7 cellular contexts compared by ENCODE assay signal in the genomic region with DNA sequence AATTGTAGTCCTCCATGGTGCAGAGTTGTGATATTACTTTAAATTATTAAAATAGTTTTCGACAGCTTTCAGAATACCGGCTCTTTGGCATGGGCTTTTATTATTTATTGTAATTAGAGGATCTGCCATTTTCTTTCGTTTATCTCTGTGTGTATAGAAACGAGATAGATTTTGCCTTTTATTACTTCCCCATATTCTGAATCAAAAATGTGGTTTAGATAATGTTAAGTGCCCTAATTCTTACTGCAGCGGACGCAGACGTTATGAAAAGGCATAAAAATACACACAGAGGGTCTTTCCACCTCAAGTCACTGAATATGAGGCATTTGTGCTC. TPM values are rescaled to one million over a fixed set of nuclear protein-coding genes. Genes with fewer than 3 reads are reported as not detected.
DNase-seq lines count a peak whose midpoint lies in the region; ATAC-seq and TF ChIP-seq lines count a peak whose summit lies in the region.

No MANE protein-coding gene starts in this region.

- ATAC-seq in stimulated activated memory B cell treated with anti-CD40 and anti-IgM and Interleukin-4, amounts not matched to agents 10 μg/mL and 1 μg/mL and 100 μg/mL, for 72 hours, result no peak

- peak overlapping the region; percentile 69 for H3K4me3 ChIP-seq in HFF-Myc (replicated peaks; ENCODE audit: low read depth, low read length)
- no peak overlapping the region for H3K4me3 ChIP-seq in H7 (ENCODE audit: insufficient read depth, low read depth, low read length)

- POLR2A ChIA-PET in activated CD4-positive, alpha-beta memory T cell treated with anti-CD3 and anti-CD28 coated beads, Interleukin-2, amount 10 ng/mL, durations not matched to agents 7 days and 5 days (lab: Charles Lee), result interaction anchor here (0.8 to 11.5 kb wide), 36 partner anchors 9 to 1369 kb away, joined by 3 to 785 read pairs (median 8); a partner anchor contains a TSS

- peaks cover 38% of the 10 kb centered on the region for H3K27me3 ChIP-seq in H7 (ENCODE audit: control insufficient read depth, insufficient read depth, low read length)

- no peak for DNase-seq in HFF-Myc (ENCODE audit: extremely low read depth, low read depth)
- DNase-seq in activated CD4-positive, alpha-beta memory T cell treated with anti-CD3 and anti-CD28 coated beads, Interleukin-2, amount 10 ng/mL, durations not matched to agents 7 days and 5 days, result no peak
- no peak for DNase-seq in glutamatergic neuron
- DNase-seq in H7, result no peak
- DNase-seq in 8988T, result no peak
- DNase-seq in cerebellum (ENCODE audit: low spot score), result no peak

- H3K4me1 Mint-ChIP-seq in activated CD4-positive, alpha-beta memory T cell treated with anti-CD3 and anti-CD28 coated beads, Interleukin-2, amount 10 ng/mL, durations not matched to agents 7 days and 5 days, result peaks cover 36% of the 10 kb centered on the region
- peaks cover 42% of the 10 kb centered on the region for H3K4me1 Mint-ChIP-seq in glutamatergic neuron (ENCODE audit: low read depth, unreplicated experiment)
- peaks cover 39% of the 10 kb centered on the region for H3K4me1 Mint-ChIP-seq in stimulated activated memory B cell treated with anti-CD40 and anti-IgM and Interleukin-4, amounts not matched to agents 10 μg/mL and 1 μg/mL and 100 μg/mL, for 72 hours

- H3K27me3 Mint-ChIP-seq in activated CD4-positive, alpha-beta memory T cell treated with anti-CD3 and anti-CD28 coated beads, Interleukin-2, amount 10 ng/mL, durations not matched to agents 7 days and 5 days, result no peaks in the 10 kb centered on the region
- peaks cover 9% of the 10 kb centered on the region for H3K27me3 Mint-ChIP-seq in glutamatergic neuron (ENCODE audit: unreplicated experiment)
- no peaks in the 10 kb centered on the region for H3K27me3 Mint-ChIP-seq in stimulated activated memory B cell treated with anti-CD40 and anti-IgM and Interleukin-4, amounts not matched to agents 10 μg/mL and 1 μg/mL and 100 μg/mL, for 72 hours

- CTCF ChIA-PET in activated CD4-positive, alpha-beta memory T cell treated with anti-CD3 and anti-CD28 coated beads, Interleukin-2, amount 10 ng/mL, durations not matched to agents 7 days and 5 days (lab: Charles Lee), result interaction anchor here (0.6 to 7.8 kb wide), 16 partner anchors 34 to 366 kb away, joined by 3 to 81 read pairs (median 4); no protein-coding TSS in a partner anchor

- no peaks in the 10 kb centered on the region for H3K36me3 ChIP-seq in H7 (replicated peaks; ENCODE audit: control insufficient read depth, insufficient read depth, low read length)

- no peak for TF ChIP-seq CTCF in HFF-Myc (IDR thresholded peaks at IDR 0.05; ENCODE audit: low read depth, low read length, missing control alignments)
- TF ChIP-seq CTCF in glutamatergic neuron (IDR thresholded peaks at IDR 0.05; ENCODE audit: partially characterized antibody, unreplicated experiment), result no peak

- H3K9me3 Mint-ChIP-seq in activated CD4-positive, alpha-beta memory T cell treated with anti-CD3 and anti-CD28 coated beads, Interleukin-2, amount 10 ng/mL, durations not matched to agents 7 days and 5 days, result no peaks in the 10 kb centered on the region
- H3K9me3 Mint-ChIP-seq in glutamatergic neuron (ENCODE audit: unreplicated experiment), result peaks cover 12% of the 10 kb centered on the region
- no peaks in the 10 kb centered on the region for H3K9me3 Mint-ChIP-seq in stimulated activated memory B cell treated with anti-CD40 and anti-IgM and Interleukin-4, amounts not matched to agents 10 μg/mL and 1 μg/mL and 100 μg/mL, for 72 hours

- H3K4me3 Mint-ChIP-seq in activated CD4-positive, alpha-beta memory T cell treated with anti-CD3 and anti-CD28 coated beads, Interleukin-2, amount 10 ng/mL, durations not matched to agents 7 days and 5 days, result peak overlapping the region; percentile 94
- H3K4me3 Mint-ChIP-seq in glutamatergic neuron (ENCODE audit: unreplicated experiment), result peak overlapping the region; percentile 92
- H3K4me3 Mint-ChIP-seq in stimulated activated memory B cell treated with anti-CD40 and anti-IgM and Interleukin-4, amounts not matched to agents 10 μg/mL and 1 μg/mL and 100 μg/mL, for 72 hours, result peak overlapping the region; percentile 93

- peaks cover 16% of the 10 kb centered on the region for H3K36me3 Mint-ChIP-seq in activated CD4-positive, alpha-beta memory T cell treated with anti-CD3 and anti-CD28 coated beads, Interleukin-2, amount 10 ng/mL, durations not matched to agents 7 days and 5 days (ENCODE audit: low read depth)
- no peaks in the 10 kb centered on the region for H3K36me3 Mint-ChIP-seq in glutamatergic neuron (ENCODE audit: unreplicated experiment)
- peaks cover 8% of the 10 kb centered on the region for H3K36me3 Mint-ChIP-seq in stimulated activated memory B cell treated with anti-CD40 and anti-IgM and Interleukin-4, amounts not matched to agents 10 μg/mL and 1 μg/mL and 100 μg/mL, for 72 hours

- peak overlapping the region; percentile 98 for H3K27ac Mint-ChIP-seq in activated CD4-positive, alpha-beta memory T cell treated with anti-CD3 and anti-CD28 coated beads, Interleukin-2, amount 10 ng/mL, durations not matched to agents 7 days and 5 days
- H3K27ac Mint-ChIP-seq in glutamatergic neuron (ENCODE audit: unreplicated experiment), result no peak overlapping the region
- peak overlapping the region; percentile 100 for H3K27ac Mint-ChIP-seq in stimulated activated memory B cell treated with anti-CD40 and anti-IgM and Interleukin-4, amounts not matched to agents 10 μg/mL and 1 μg/mL and 100 μg/mL, for 72 hours

RNA-seq across cellular contexts. Expression of a gene that starts 1.9 kb away (rescaled TPM):
- total RNA-seq in activated CD4-positive, alpha-beta memory T cell treated with anti-CD3 and anti-CD28 coated beads, Interleukin-2, amount 10 ng/mL, durations not matched to agents 7 days and 5 days, result 10 to 100 TPM; 71.1 to 73.9 TPM
- total RNA-seq in glutamatergic neuron (ENCODE audit: unreplicated experiment) (1.1 TPM), cerebellum (27.4 TPM)
- 1.3 and 1.4 TPM in 2 replicates for total RNA-seq in H7 (2014; rRNA removed; shearing (Covaris generic))

Comparison
In these comparisons a context has a peak if more than half of its experiments do, and no peak if none do; other contexts are left out.
1. RNA of a gene that starts 1.9 kb away (total RNA-seq): 71.1 to 73.9 TPM in activated CD4-positive, alpha-beta memory T cell treated with anti-CD3 and anti-CD28 coated beads, Interleukin-2, amount 10 ng/mL, durations not matched to agents 7 days and 5 days and 27.4 TPM in cerebellum (single experiment); 1.3 to 1.4 TPM in H7 and 1.1 TPM in glutamatergic neuron (single experiment); every median in the first group is over 10 times any median in the second.
2. Peak in every context shown above with its lines, with median percentiles within 50 percentile points of each other: H3K4me3 Mint-ChIP-seq.